ENCODE assay signal across 14 cellular contexts in the genomic region with DNA sequence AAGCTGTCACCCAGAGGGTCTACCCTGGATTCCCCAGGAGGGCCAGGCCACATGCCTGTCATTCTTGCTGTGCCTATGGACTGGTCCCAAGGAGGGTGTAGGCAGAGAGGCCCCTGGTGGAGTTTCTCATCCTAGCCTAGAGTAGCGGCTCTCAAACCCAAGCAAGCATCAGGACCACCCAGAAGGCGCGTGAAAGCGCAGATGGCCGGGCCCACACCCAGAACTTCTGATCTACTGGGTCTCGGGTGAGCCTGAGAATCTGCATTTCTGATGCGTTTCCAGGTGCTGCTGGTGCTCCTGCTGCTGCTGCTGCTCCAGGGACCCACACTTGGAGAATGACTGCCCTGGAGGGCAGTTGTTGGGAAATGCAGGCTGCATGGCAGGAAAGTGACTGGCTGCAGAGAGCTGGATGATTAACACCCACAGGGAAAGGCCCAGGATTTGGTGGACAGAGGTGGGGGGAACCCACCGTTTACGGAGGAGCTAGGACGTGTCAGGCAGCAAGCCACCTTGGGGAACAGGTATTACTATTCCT. TPM values are rescaled to one million over a fixed set of nuclear protein-coding genes. Genes with fewer than 3 reads are reported as not detected.
DNase-seq lines count a peak whose midpoint lies in the region; ATAC-seq and TF ChIP-seq lines count a peak whose summit lies in the region.
"Had no signal": no experiment of that assay in that cellular context is flagged by ENCODE, and none has a peak within 500 bp of the region (broad histone marks: within the 10 kb centered on the region; RNA-seq: fewer than 3 reads in every experiment).

No MANE protein-coding gene starts in this region.

- ATAC-seq in left ventricle myocardium superior (peak; percentile 5), Right ventricle myocardium inferior (no peak), right lobe of liver (peak; percentile 8 to 42 (median 17)), HG02763 (IDR thresholded peaks at IDR 0.05; ENCODE audit: unreplicated experiment) (no peak)
- no peak for ATAC-seq in stimulated activated effector memory CD8-positive, alpha-beta T cell treated with anti-CD3 and anti-CD28 coated beads, Interleukin-12 subunit alpha, Interleukin-12 subunit beta, amount 100 ng/mL, for 72 hours
- ATAC-seq: HCT116 had no signal

- intact Hi-C loops in left ventricle myocardium superior (cut with micrococcal nuclease) (no loop called here), Right ventricle myocardium inferior (cut with DNase I) (no loop called here), right lobe of liver (cut with DNase I) (no loop called here)

- no peak for TF ChIP-seq POLR2A in right lobe of liver (IDR thresholded peaks at IDR 0.05)

- no peaks in the 10 kb centered on the region for H3K4me1 ChIP-seq in iPS-15b (ENCODE audit: control insufficient read depth, insufficient read depth, low read length)
- peaks cover 0 to 75% (median 37%) of the 10 kb centered on the region in 4 donors for H3K4me1 ChIP-seq in right lobe of liver

- no peaks in the 10 kb centered on the region for H3K27me3 Mint-ChIP-seq in T-helper 2 cell treated with Interferon-gamma antibody and Interleukin-4, amounts not matched to agents 5 μg/mL and 100 μg/mL, for 36 hours (ENCODE audit: low read depth)

- peak overlapping the region; percentile 5 for H3K9ac ChIP-seq in iPS-15b (ENCODE audit: low read depth, low read length)
- H3K9ac ChIP-seq: GM23248 had no signal

- H3K4me1 Mint-ChIP-seq in stimulated activated effector memory CD8-positive, alpha-beta T cell treated with anti-CD3 and anti-CD28 coated beads, Interleukin-12 subunit alpha, Interleukin-12 subunit beta, amount 100 ng/mL, for 72 hours: peaks cover 6% of the 10 kb centered on the region
- H3K4me1 Mint-ChIP-seq in T-helper 2 cell treated with Interferon-gamma antibody and Interleukin-4, amounts not matched to agents 5 μg/mL and 100 μg/mL, for 36 hours (ENCODE audit: low read depth): peaks cover 7% of the 10 kb centered on the region

- no peaks in the 10 kb centered on the region for H3K36me3 ChIP-seq in iPS-15b (ENCODE audit: control insufficient read depth, insufficient read depth, low read length)
- H3K36me3 ChIP-seq in right lobe of liver: no peaks in the 10 kb centered on the region

- WGBS in right lobe of liver (ENCODE audit: insufficient coverage, low coverage, low lambda C conversion rate, missing lambda C conversion rate): 45% methylated on average over 3 of the region's 10 CpGs

- peak overlapping the region; percentile 43 to 83 (median 63) for H3K27ac ChIP-seq in right lobe of liver
- H3K27ac ChIP-seq: 22Rv1, GM23248 had no signal

- no peak overlapping the region for H3K4me3 Mint-ChIP-seq in stimulated activated effector memory CD8-positive, alpha-beta T cell treated with anti-CD3 and anti-CD28 coated beads, Interleukin-12 subunit alpha, Interleukin-12 subunit beta, amount 100 ng/mL, for 72 hours
- no peak overlapping the region for H3K4me3 Mint-ChIP-seq in T-helper 2 cell treated with Interferon-gamma antibody and Interleukin-4, amounts not matched to agents 5 μg/mL and 100 μg/mL, for 36 hours
- H3K4me3 Mint-ChIP-seq: CD8-positive, alpha-beta memory T cell had no signal

- DNase-seq in left ventricle myocardium superior (no peak), Right ventricle myocardium inferior (ENCODE audit: missing footprints) (no peak), right lobe of liver (peak in 1 of 3 donors; percentile 59)
- DNase-seq in stimulated activated effector memory CD8-positive, alpha-beta T cell treated with anti-CD3 and anti-CD28 coated beads, Interleukin-12 subunit alpha, Interleukin-12 subunit beta, amount 100 ng/mL, for 72 hours (ENCODE audit: low spot score in 2 of 2): no peak
- DNase-seq in stimulated activated CD4-positive, alpha-beta T cell treated with anti-CD3 and anti-CD28 coated beads, Interleukin-15, amount 100 ng/mL, for 24 hours: no peak
- DNase-seq in T-helper 2 cell treated with Interferon-gamma antibody and Interleukin-4, amounts not matched to agents 5 μg/mL and 100 μg/mL, for 36 hours (ENCODE audit: low spot score): no peak
- DNase-seq: CD8-positive, alpha-beta memory T cell; DMS53; GF-D8; GM23248 had no signal

- no peaks in the 10 kb centered on the region for H3K36me3 Mint-ChIP-seq in stimulated activated effector memory CD8-positive, alpha-beta T cell treated with anti-CD3 and anti-CD28 coated beads, Interleukin-12 subunit alpha, Interleukin-12 subunit beta, amount 100 ng/mL, for 72 hours
- H3K36me3 Mint-ChIP-seq in T-helper 2 cell treated with Interferon-gamma antibody and Interleukin-4, amounts not matched to agents 5 μg/mL and 100 μg/mL, for 36 hours (ENCODE audit: low read depth): no peaks in the 10 kb centered on the region
- H3K36me3 Mint-ChIP-seq: CD8-positive, alpha-beta memory T cell had no signal

- no peak overlapping the region for H3K4me3 ChIP-seq in iPS-15b (ENCODE audit: low read depth, low read length)
- H3K4me3 ChIP-seq in right lobe of liver: peak overlapping the region in 2 of 3 donors; percentile 34 to 39
- H3K4me3 ChIP-seq: GM23248 had no signal

- H3K9me3 Mint-ChIP-seq in stimulated activated effector memory CD8-positive, alpha-beta T cell treated with anti-CD3 and anti-CD28 coated beads, Interleukin-12 subunit alpha, Interleukin-12 subunit beta, amount 100 ng/mL, for 72 hours: no peaks in the 10 kb centered on the region
- no peaks in the 10 kb centered on the region for H3K9me3 Mint-ChIP-seq in T-helper 2 cell treated with Interferon-gamma antibody and Interleukin-4, amounts not matched to agents 5 μg/mL and 100 μg/mL, for 36 hours

- peak overlapping the region; percentile 60 for H3K27ac Mint-ChIP-seq in stimulated activated effector memory CD8-positive, alpha-beta T cell treated with anti-CD3 and anti-CD28 coated beads, Interleukin-12 subunit alpha, Interleukin-12 subunit beta, amount 100 ng/mL, for 72 hours
- no peak overlapping the region for H3K27ac Mint-ChIP-seq in T-helper 2 cell treated with Interferon-gamma antibody and Interleukin-4, amounts not matched to agents 5 μg/mL and 100 μg/mL, for 36 hours
- H3K27ac Mint-ChIP-seq: CD8-positive, alpha-beta memory T cell had no signal

- no peak for TF ChIP-seq CTCF in right lobe of liver (IDR thresholded peaks at IDR 0.05)

- H3K27me3 ChIP-seq in iPS-15b (ENCODE audit: control insufficient read depth, insufficient read depth, low read length) (no peaks in the 10 kb centered on the region), right lobe of liver (no peaks in the 10 kb centered on the region)

- no peaks in the 10 kb centered on the region for H3K9me3 ChIP-seq in iPS-15b (ENCODE audit: control insufficient read depth, insufficient read depth, low read length)
- no peaks in the 10 kb centered on the region for H3K9me3 ChIP-seq in right lobe of liver

RNA-seq across cellular contexts. Expression of a gene that starts 9.5 kb away (rescaled TPM):
- 4.7 TPM for total RNA-seq in left ventricle myocardium superior
- total RNA-seq in Right ventricle myocardium inferior: 8.2 TPM
- 100 to 1,000 TPM in 1 of 6 experiments, 10 to 100 TPM in 5; 40.1 to 170 (median 53.9) TPM for total RNA-seq in right lobe of liver

RNA-seq across cellular contexts. Expression of a gene that starts 24.5 kb away (rescaled TPM):
- total RNA-seq in left ventricle myocardium superior (0.84 TPM), Right ventricle myocardium inferior (1.8 TPM), right lobe of liver (10 to 100 TPM in 3 of 6 experiments, 1 to 10 TPM in 2, under 1 TPM in 1; 0.56 to 26.8 (median 7.1) TPM)
- total RNA-seq: CD8-positive, alpha-beta memory T cell; GM23248 had no signal

RNA-seq across cellular contexts. Expression of a gene that starts 44.7 kb away (rescaled TPM):
- total RNA-seq in left ventricle myocardium superior: 49.0 TPM
- total RNA-seq in Right ventricle myocardium inferior: 48.2 TPM
- total RNA-seq in right lobe of liver: 10 to 100 TPM in 5 of 6 experiments, 1 to 10 TPM in 1; 6.6 to 15.6 (median 11.3) TPM

Comparison
In these comparisons a context has a peak if more than half of its experiments do, and no peak if none do; other contexts are left out.
1. ATAC-seq: peak in left ventricle myocardium superior (single experiment) and right lobe of liver (4 of 4); none in Right ventricle myocardium inferior (single experiment), stimulated activated effector memory CD8-positive, alpha-beta T cell treated with anti-CD3 and anti-CD28 coated beads, Interleukin-12 subunit alpha, Interleukin-12 subunit beta, amount 100 ng/mL, for 72 hours (single experiment) and HG02763 (single experiment).